Comparison of ENCODE assay signal across 3 cellular contexts in the genomic region with DNA sequence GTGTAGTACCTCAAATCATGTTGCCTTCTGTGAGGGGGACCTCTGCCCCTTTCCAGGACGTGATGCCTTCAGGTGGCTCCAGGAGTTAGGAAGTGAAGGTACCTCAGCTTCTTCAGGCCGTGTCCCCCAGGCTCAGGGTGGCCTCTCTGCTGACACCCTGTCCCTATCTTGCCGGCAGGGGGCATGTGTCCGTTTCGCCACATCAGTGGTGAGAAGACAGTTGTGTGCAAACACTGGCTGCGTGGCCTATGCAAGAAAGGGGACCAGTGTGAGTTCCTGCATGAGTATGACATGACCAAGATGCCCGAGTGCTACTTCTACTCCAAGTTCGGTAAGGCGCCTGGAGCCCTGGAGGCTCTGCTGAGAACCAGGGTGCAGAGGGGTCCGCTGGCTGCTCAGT.
TF ChIP-seq lines count a peak whose summit lies in the region.

No MANE protein-coding gene starts in this region.

TF ChIP-seq in SK-N-SH, 30 proteins besides CTCF, POLR2A, EP300 and RAD21 (continues in another document):
- TF ChIP-seq EZH2phosphoT487 (IDR thresholded peaks at IDR 0.05; ENCODE audit: borderline replicate concordance, low read depth) (no peak), TEAD4 (IDR thresholded peaks at IDR 0.05; ENCODE audit: borderline replicate concordance, insufficient read depth) (no peak), RCOR1 (IDR thresholded peaks at IDR 0.05; ENCODE audit: low read length) (no peak), NFIC (IDR thresholded peaks at IDR 0.05; ENCODE audit: borderline replicate concordance) (no peak), SIN3A (IDR thresholded peaks at IDR 0.05; ENCODE audit: borderline replicate concordance, low read depth, low read length) (no peak), NRF1 (IDR thresholded peaks at IDR 0.05; ENCODE audit: low read depth, low read length) (no peak), ELF1 (IDR thresholded peaks at IDR 0.05) (no peak), SMC3 (IDR thresholded peaks at IDR 0.05; ENCODE audit: low read depth, low read length) (no peak), CHD2 (IDR thresholded peaks at IDR 0.05; ENCODE audit: low read length, partially characterized antibody) (no peak), RFX5 (IDR thresholded peaks at IDR 0.05; ENCODE audit: low read length) (no peak), FOXM1 (IDR thresholded peaks at IDR 0.05; ENCODE audit: low read depth) (no peak), RXRA (IDR thresholded peaks at IDR 0.05; ENCODE audit: borderline replicate concordance, low read depth) (no peak)
- TF ChIP-seq, protein P1, sequence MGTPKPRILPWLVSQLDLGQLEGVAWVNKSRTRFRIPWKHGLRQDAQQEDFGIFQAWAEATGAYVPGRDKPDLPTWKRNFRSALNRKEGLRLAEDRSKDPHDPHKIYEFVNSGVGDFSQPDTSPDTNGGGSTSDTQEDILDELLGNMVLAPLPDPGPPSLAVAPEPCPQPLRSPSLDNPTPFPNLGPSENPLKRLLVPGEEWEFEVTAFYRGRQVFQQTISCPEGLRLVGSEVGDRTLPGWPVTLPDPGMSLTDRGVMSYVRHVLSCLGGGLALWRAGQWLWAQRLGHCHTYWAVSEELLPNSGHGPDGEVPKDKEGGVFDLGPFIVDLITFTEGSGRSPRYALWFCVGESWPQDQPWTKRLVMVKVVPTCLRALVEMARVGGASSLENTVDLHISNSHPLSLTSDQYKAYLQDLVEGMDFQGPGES (IDR thresholded peaks at IDR 0.05; ENCODE audit: low read depth, low read length), result no peak
- TF ChIP-seq, protein P2, sequence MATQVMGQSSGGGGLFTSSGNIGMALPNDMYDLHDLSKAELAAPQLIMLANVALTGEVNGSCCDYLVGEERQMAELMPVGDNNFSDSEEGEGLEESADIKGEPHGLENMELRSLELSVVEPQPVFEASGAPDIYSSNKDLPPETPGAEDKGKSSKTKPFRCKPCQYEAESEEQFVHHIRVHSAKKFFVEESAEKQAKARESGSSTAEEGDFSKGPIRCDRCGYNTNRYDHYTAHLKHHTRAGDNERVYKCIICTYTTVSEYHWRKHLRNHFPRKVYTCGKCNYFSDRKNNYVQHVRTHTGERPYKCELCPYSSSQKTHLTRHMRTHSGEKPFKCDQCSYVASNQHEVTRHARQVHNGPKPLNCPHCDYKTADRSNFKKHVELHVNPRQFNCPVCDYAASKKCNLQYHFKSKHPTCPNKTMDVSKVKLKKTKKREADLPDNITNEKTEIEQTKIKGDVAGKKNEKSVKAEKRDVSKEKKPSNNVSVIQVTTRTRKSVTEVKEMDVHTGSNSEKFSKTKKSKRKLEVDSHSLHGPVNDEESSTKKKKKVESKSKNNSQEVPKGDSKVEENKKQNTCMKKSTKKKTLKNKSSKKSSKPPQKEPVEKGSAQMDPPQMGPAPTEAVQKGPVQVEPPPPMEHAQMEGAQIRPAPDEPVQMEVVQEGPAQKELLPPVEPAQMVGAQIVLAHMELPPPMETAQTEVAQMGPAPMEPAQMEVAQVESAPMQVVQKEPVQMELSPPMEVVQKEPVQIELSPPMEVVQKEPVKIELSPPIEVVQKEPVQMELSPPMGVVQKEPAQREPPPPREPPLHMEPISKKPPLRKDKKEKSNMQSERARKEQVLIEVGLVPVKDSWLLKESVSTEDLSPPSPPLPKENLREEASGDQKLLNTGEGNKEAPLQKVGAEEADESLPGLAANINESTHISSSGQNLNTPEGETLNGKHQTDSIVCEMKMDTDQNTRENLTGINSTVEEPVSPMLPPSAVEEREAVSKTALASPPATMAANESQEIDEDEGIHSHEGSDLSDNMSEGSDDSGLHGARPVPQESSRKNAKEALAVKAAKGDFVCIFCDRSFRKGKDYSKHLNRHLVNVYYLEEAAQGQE (IDR thresholded peaks at IDR 0.05; ENCODE audit: low read depth, low read length), result no peak

TF ChIP-seq in SK-N-SH treated with all-trans-retinoic acid at 6 μM for 48 hours, 23 proteins besides CTCF, POLR2A, EP300 and RAD21:
- TF ChIP-seq ARNTL (CRISPR knock-in tag; IDR thresholded peaks at IDR 0.05; ENCODE audit: borderline replicate concordance, low read depth) (no peak), CSDC2 (CRISPR knock-in tag; IDR thresholded peaks at IDR 0.05) (no peak), ESRRG (CRISPR knock-in tag; IDR thresholded peaks at IDR 0.05) (no peak), ZNF70 (CRISPR knock-in tag; IDR thresholded peaks at IDR 0.05) (no peak)
- TF ChIP-seq, protein P3, sequence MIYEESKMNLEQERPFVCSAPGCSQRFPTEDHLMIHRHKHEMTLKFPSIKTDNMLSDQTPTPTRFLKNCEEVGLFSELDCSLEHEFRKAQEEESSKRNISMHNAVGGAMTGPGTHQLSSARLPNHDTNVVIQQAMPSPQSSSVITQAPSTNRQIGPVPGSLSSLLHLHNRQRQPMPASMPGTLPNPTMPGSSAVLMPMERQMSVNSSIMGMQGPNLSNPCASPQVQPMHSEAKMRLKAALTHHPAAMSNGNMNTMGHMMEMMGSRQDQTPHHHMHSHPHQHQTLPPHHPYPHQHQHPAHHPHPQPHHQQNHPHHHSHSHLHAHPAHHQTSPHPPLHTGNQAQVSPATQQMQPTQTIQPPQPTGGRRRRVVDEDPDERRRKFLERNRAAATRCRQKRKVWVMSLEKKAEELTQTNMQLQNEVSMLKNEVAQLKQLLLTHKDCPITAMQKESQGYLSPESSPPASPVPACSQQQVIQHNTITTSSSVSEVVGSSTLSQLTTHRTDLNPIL (CRISPR knock-in tag; IDR thresholded peaks at IDR 0.05; ENCODE audit: low read depth), result no peak
- TF ChIP-seq, protein P4, sequence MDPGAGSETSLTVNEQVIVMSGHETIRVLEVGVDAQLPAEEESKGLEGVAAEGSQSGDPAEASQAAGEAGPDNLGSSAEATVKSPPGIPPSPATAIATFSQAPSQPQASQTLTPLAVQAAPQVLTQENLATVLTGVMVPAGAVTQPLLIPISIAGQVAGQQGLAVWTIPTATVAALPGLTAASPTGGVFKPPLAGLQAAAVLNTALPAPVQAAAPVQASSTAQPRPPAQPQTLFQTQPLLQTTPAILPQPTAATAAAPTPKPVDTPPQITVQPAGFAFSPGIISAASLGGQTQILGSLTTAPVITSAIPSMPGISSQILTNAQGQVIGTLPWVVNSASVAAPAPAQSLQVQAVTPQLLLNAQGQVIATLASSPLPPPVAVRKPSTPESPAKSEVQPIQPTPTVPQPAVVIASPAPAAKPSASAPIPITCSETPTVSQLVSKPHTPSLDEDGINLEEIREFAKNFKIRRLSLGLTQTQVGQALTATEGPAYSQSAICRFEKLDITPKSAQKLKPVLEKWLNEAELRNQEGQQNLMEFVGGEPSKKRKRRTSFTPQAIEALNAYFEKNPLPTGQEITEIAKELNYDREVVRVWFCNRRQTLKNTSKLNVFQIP (CRISPR knock-in tag; IDR thresholded peaks at IDR 0.05; ENCODE audit: borderline replicate concordance, low read depth), result no peak

TF ChIP-seq in K562, 482 proteins besides CTCF, POLR2A, EP300 and RAD21:
- TF ChIP-seq NFXL1 (CRISPR knock-in tag; IDR thresholded peaks at IDR 0.05), result no peak
- no peak for TF ChIP-seq GATA2 (CRISPR knock-in tag; IDR thresholded peaks at IDR 0.05)
- TF ChIP-seq CREB1 (IDR thresholded peaks at IDR 0.05), result no peak
- peak; percentile 35; the same call in 1 of the 2 replicates for TF ChIP-seq CREB1 (CRISPR knock-in tag; IDR thresholded peaks at IDR 0.05)
- TF ChIP-seq TCF3 (CRISPR knock-in tag; IDR thresholded peaks at IDR 0.05), result no peak
- no peak for TF ChIP-seq GABPB1 (CRISPR knock-in tag; IDR thresholded peaks at IDR 0.05)
- TF ChIP-seq, protein P5, sequence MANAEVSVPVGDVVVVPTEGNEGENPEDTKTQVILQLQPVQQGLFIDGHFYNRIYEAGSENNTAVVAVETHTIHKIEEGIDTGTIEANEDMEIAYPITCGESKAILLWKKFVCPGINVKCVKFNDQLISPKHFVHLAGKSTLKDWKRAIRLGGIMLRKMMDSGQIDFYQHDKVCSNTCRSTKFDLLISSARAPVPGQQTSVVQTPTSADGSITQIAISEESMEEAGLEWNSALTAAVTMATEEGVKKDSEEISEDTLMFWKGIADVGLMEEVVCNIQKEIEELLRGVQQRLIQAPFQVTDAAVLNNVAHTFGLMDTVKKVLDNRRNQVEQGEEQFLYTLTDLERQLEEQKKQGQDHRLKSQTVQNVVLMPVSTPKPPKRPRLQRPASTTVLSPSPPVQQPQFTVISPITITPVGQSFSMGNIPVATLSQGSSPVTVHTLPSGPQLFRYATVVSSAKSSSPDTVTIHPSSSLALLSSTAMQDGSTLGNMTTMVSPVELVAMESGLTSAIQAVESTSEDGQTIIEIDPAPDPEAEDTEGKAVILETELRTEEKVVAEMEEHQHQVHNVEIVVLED (CRISPR knock-in tag; IDR thresholded peaks at IDR 0.05), result no peak
- TF ChIP-seq POLR3G (IDR thresholded peaks at IDR 0.05; ENCODE audit: extremely low read depth, insufficient read length, insufficient replicate concordance), result no peak
- no peak for TF ChIP-seq MEIS2 (IDR thresholded peaks at IDR 0.05; ENCODE audit: partially characterized antibody)
- no peak for TF ChIP-seq ZNF551 (CRISPR knock-in tag; IDR thresholded peaks at IDR 0.05)
- 0 out of 2 replicates have a peak, but pooled peaks have one; percentile 30 for TF ChIP-seq XRCC5 (IDR thresholded peaks at IDR 0.05; ENCODE audit: low read depth, low read length)
- TF ChIP-seq MEF2A (IDR thresholded peaks at IDR 0.05; ENCODE audit: control insufficient read depth, low read depth, low read length), result no peak
- TF ChIP-seq BRF1 (IDR thresholded peaks at IDR 0.05; ENCODE audit: borderline replicate concordance, extremely low read depth, insufficient read length), result no peak
- TF ChIP-seq, protein P6, sequence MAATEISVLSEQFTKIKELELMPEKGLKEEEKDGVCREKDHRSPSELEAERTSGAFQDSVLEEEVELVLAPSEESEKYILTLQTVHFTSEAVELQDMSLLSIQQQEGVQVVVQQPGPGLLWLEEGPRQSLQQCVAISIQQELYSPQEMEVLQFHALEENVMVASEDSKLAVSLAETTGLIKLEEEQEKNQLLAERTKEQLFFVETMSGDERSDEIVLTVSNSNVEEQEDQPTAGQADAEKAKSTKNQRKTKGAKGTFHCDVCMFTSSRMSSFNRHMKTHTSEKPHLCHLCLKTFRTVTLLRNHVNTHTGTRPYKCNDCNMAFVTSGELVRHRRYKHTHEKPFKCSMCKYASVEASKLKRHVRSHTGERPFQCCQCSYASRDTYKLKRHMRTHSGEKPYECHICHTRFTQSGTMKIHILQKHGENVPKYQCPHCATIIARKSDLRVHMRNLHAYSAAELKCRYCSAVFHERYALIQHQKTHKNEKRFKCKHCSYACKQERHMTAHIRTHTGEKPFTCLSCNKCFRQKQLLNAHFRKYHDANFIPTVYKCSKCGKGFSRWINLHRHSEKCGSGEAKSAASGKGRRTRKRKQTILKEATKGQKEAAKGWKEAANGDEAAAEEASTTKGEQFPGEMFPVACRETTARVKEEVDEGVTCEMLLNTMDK (IDR thresholded peaks at IDR 0.05; ENCODE audit: borderline replicate concordance, insufficient read depth, low read depth, low read length, poor library complexity, severe bottlenecking), result peak; percentile 38
- no peak for TF ChIP-seq ZNF274 (IDR thresholded peaks at IDR 0.05; ENCODE audit: borderline replicate concordance, low read depth, low read length)
- TF ChIP-seq ARNT (IDR thresholded peaks at IDR 0.05), result no peak
- no peak for TF ChIP-seq CTBP1 (IDR thresholded peaks at IDR 0.05; ENCODE audit: borderline replicate concordance)
- TF ChIP-seq, protein P7, sequence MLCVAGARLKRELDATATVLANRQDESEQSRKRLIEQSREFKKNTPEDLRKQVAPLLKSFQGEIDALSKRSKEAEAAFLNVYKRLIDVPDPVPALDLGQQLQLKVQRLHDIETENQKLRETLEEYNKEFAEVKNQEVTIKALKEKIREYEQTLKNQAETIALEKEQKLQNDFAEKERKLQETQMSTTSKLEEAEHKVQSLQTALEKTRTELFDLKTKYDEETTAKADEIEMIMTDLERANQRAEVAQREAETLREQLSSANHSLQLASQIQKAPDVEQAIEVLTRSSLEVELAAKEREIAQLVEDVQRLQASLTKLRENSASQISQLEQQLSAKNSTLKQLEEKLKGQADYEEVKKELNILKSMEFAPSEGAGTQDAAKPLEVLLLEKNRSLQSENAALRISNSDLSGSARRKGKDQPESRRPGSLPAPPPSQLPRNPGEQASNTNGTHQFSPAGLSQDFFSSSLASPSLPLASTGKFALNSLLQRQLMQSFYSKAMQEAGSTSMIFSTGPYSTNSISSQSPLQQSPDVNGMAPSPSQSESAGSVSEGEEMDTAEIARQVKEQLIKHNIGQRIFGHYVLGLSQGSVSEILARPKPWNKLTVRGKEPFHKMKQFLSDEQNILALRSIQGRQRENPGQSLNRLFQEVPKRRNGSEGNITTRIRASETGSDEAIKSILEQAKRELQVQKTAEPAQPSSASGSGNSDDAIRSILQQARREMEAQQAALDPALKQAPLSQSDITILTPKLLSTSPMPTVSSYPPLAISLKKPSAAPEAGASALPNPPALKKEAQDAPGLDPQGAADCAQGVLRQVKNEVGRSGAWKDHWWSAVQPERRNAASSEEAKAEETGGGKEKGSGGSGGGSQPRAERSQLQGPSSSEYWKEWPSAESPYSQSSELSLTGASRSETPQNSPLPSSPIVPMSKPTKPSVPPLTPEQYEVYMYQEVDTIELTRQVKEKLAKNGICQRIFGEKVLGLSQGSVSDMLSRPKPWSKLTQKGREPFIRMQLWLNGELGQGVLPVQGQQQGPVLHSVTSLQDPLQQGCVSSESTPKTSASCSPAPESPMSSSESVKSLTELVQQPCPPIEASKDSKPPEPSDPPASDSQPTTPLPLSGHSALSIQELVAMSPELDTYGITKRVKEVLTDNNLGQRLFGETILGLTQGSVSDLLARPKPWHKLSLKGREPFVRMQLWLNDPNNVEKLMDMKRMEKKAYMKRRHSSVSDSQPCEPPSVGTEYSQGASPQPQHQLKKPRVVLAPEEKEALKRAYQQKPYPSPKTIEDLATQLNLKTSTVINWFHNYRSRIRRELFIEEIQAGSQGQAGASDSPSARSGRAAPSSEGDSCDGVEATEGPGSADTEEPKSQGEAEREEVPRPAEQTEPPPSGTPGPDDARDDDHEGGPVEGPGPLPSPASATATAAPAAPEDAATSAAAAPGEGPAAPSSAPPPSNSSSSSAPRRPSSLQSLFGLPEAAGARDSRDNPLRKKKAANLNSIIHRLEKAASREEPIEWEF (CRISPR knock-in tag; IDR thresholded peaks at IDR 0.05), result no peak
- peak; percentile 34; the same call in 1 of the 2 replicates for TF ChIP-seq SMC3 (conservative IDR thresholded peaks at IDR 0.05; ENCODE audit: insufficient read depth, low read depth, low read length)
